In the genomic region with DNA sequence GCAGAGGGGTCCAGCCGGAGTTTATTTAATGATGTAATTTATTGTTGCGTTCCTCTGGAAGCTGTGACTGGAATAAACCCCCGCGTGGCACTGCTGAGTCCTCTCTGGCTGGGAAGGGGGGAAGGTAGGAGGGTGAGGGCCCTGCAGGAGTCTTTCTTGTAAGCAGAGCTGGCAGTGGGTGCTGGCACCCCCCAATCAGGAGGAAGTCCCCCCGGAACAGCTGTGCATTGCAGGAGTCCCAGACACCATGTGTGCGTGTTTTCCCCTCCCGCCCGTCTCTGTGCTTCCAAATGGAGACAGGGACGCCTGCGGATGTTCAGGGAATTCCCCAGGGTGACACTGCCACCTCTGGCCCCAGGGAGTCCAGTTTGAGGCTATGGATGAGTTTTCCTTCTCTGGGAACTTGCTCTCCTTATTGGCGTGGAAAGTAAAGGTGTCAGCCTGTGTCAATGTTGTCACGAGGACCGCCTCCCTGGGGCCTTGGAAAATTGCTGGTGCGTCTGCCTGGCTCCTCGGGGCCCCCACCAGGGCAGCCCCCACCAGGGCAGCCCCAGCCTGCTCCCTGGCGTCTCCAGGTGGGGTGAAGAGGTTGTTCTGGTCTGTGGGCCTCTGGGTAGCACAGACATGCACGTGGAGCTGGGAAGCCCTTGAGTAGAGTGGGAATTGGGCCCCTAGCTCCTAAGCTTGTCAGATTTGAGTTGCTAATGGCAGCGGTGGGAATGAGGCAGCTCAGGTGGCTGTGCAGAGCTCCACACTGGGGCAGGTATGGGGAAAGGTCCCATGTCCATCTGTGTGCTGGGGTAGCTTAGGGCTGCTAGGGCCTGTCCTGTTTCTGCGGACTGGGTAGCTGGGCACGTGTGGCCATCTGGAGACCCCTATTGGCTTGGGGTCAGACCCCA, we compare ENCODE assay signal across 16 cellular contexts. TPM values are rescaled to one million over a fixed set of nuclear protein-coding genes. Genes with fewer than 3 reads are reported as not detected.
DNase-seq lines count a peak whose midpoint lies in the region; ATAC-seq and TF ChIP-seq lines count a peak whose summit lies in the region.
"Had no signal": no experiment of that assay in that cellular context is flagged by ENCODE, and none has a peak within 500 bp of the region (broad histone marks: within the 10 kb centered on the region; RNA-seq: fewer than 3 reads in every experiment).

No MANE protein-coding gene starts in this region.

- no peak for TF ChIP-seq CTCF in BE2C (IDR thresholded peaks at IDR 0.05; ENCODE audit: low read depth, low read length)
- peak; percentile 26; the same call in 1 of the 2 replicates for TF ChIP-seq CTCF in SK-N-SH (IDR thresholded peaks at IDR 0.05)
- no peak for TF ChIP-seq CTCF in nephron progenitor cell (IDR thresholded peaks at IDR 0.05)
- TF ChIP-seq CTCF in GM10266 (IDR thresholded peaks at IDR 0.05; ENCODE audit: control insufficient read depth, insufficient read depth, low read depth, missing control alignments), result no peak

- no peak overlapping the region for H3K4me2 ChIP-seq in SK-N-SH

- no peaks in the 10 kb centered on the region for H3K9me2 ChIP-seq in SK-N-SH

- peak; percentile 44 for TF ChIP-seq RAD21 in SK-N-SH (IDR thresholded peaks at IDR 0.05; ENCODE audit: low read length)

- H3K9ac ChIP-seq in SK-N-SH, result no peak overlapping the region

- no peaks in the 10 kb centered on the region for H3K9me3 Mint-ChIP-seq in nephron progenitor cell
- no peaks in the 10 kb centered on the region for H3K9me3 Mint-ChIP-seq in T-cell
- H3K9me3 Mint-ChIP-seq: effector memory CD8-positive, alpha-beta T cell had no signal

- H3K4me3 ChIP-seq in BE2C (ENCODE audit: low read depth, low read length) (0 out of 2 replicates have a peak overlapping the region, but pooled peaks have one; percentile 9), SK-N-SH (ENCODE audit: low read depth in 2 of 2, low read length in 1 of 2) (no peak overlapping the region)
- H3K4me3 ChIP-seq: GM12878, lower lobe of right lung, sigmoid colon, uterus had no signal

- peak overlapping the region; percentile 24 for H3K4me3 Mint-ChIP-seq in nephron progenitor cell
- H3K4me3 Mint-ChIP-seq in T-cell, result no peak overlapping the region

- no peaks in the 10 kb centered on the region; the same call in 1 of the 2 replicates for H4K20me1 ChIP-seq in SK-N-SH (ENCODE audit: insufficient read depth)

- no peaks in the 10 kb centered on the region for H3K79me2 ChIP-seq in SK-N-SH (ENCODE audit: insufficient read depth)

- peaks cover 3% of the 10 kb centered on the region for H3K27me3 Mint-ChIP-seq in nephron progenitor cell (ENCODE audit: low read depth, poor library complexity)
- H3K27me3 Mint-ChIP-seq in T-cell, result peaks cover 0 to 9% of the 10 kb centered on the region in 2 donors
- H3K27me3 Mint-ChIP-seq: effector memory CD8-positive, alpha-beta T cell had no signal

- H3K36me3 Mint-ChIP-seq in nephron progenitor cell (ENCODE audit: low read depth) (peaks cover 25% of the 10 kb centered on the region), T-cell (peaks cover 5% of the 10 kb centered on the region)

- H3K36me3 ChIP-seq in BE2C (peaks cover 6% of the 10 kb centered on the region), SK-N-SH (replicated peaks in 1 of 2; ENCODE audit: control insufficient read depth in 1 of 2, insufficient read depth in 2 of 2, low read length in 1 of 2) (peaks cover 8 to 21% of the 10 kb centered on the region in 2 experiments)
- H3K36me3 ChIP-seq: uterus had no signal

- H3K27ac Mint-ChIP-seq in nephron progenitor cell (no peak overlapping the region), T-cell (no peak overlapping the region)
- H3K27ac Mint-ChIP-seq: CD4-positive, alpha-beta memory T cell; effector memory CD8-positive, alpha-beta T cell had no signal

- peak; percentile 60 for DNase-seq in BE2C
- DNase-seq in HCEC 1CT, result peak; percentile 22
- peak; percentile 64 for DNase-seq in SK-N-SH
- peak; percentile 33 for DNase-seq in nephron progenitor cell
- no peak for DNase-seq in GM10266 (ENCODE audit: extremely low spot score)
- no peak for DNase-seq in SW 1271 (lab: John Stamatoyannopoulos, UW)
- DNase-seq in T-cell, result no peak
- DNase-seq: activated CD8-positive, alpha-beta memory T cell treated with anti-CD3 and anti-CD28 coated beads, Interleukin-2, amount 50 U/mL, for 48 hours; amniotic stem cell; CD4-positive, alpha-beta memory T cell; effector memory CD8-positive, alpha-beta T cell; lower lobe of right lung; sigmoid colon; uterus had no signal

- WGBS in SK-N-SH (ENCODE audit: low lambda C conversion rate), result 59% methylated on average over 20 of the region's 20 CpGs

- no peak overlapping the region for H2AFZ ChIP-seq in SK-N-SH (ENCODE audit: low read depth)

- no peak overlapping the region for H3K27ac ChIP-seq in SK-N-SH (ENCODE audit: low read depth in 2 of 2, low read length in 1 of 2)
- H3K27ac ChIP-seq: lower lobe of right lung, sigmoid colon, uterus had no signal

- peaks cover 37% of the 10 kb centered on the region for H3K4me1 Mint-ChIP-seq in nephron progenitor cell
- peaks cover 0 to 7% (median 2%) of the 10 kb centered on the region in 3 donors for H3K4me1 Mint-ChIP-seq in T-cell

- POLR2A ChIA-PET in SK-N-SH (lab: Yijun Ruan, JAX) (no interaction called here), T-cell (lab: Charles Lee) (no interaction called here)

- H3K27me3 ChIP-seq in BE2C, result no peaks in the 10 kb centered on the region; the same call in 1 of the 2 replicates
- no peaks in the 10 kb centered on the region for H3K27me3 ChIP-seq in SK-N-SH (ENCODE audit: insufficient read depth)

- TF ChIP-seq EP300 in SK-N-SH (IDR thresholded peaks at IDR 0.05; ENCODE audit: borderline replicate concordance in 1 of 2, low read depth in 1 of 2, low read length in 1 of 2), result no peak

- CTCF ChIA-PET in SK-N-SH (lab: Yijun Ruan, JAX) (interaction anchor here (0.6 to 9.2 kb wide), 8 partner anchors 11 to 315 kb away, joined by 3 to 67 read pairs (median 8); no protein-coding TSS in a partner anchor), T-cell (lab: Charles Lee) (no interaction called here)

- peaks cover 21% of the 10 kb centered on the region for H3F3A ChIP-seq in SK-N-SH (replicated peaks; ENCODE audit: insufficient read depth)

- H3K9me3 ChIP-seq in BE2C, result no peaks in the 10 kb centered on the region; the same call in 1 of the 2 replicates
- H3K9me3 ChIP-seq in SK-N-SH, result no peaks in the 10 kb centered on the region
- H3K9me3 ChIP-seq: lower lobe of right lung, sigmoid colon had no signal

- peaks cover 7% of the 10 kb centered on the region for H3K4me1 ChIP-seq in BE2C
- H3K4me1 ChIP-seq in SK-N-SH (ENCODE audit: control insufficient read depth in 1 of 2, insufficient read depth in 2 of 2, low read depth in 1 of 2, low read length in 1 of 2), result peaks cover 0 to 20% of the 10 kb centered on the region in 2 experiments; a peak in 1 of 4 replicates

- ATAC-seq in GM19023 (IDR thresholded peaks at IDR 0.05; ENCODE audit: unreplicated experiment) (no peak), T-cell (replicated peaks in 1 of 4) (no peak)
- ATAC-seq: effector memory CD8-positive, alpha-beta T cell; GM12878; lower lobe of right lung had no signal

TF ChIP-seq in SK-N-SH, 30 proteins besides CTCF, POLR2A, EP300 and RAD21:
- TF ChIP-seq RFX5 (IDR thresholded peaks at IDR 0.05; ENCODE audit: low read length) (no peak), RXRA (IDR thresholded peaks at IDR 0.05; ENCODE audit: borderline replicate concordance, low read depth) (no peak), SIN3A (IDR thresholded peaks at IDR 0.05; ENCODE audit: borderline replicate concordance, low read depth, low read length) (no peak), TEAD4 (IDR thresholded peaks at IDR 0.05; ENCODE audit: borderline replicate concordance, insufficient read depth) (no peak), SMC3 (IDR thresholded peaks at IDR 0.05; ENCODE audit: low read depth, low read length) (no peak), CHD2 (IDR thresholded peaks at IDR 0.05; ENCODE audit: low read length, partially characterized antibody) (no peak), GATA2 (CRISPR knock-in tag; IDR thresholded peaks at IDR 0.05) (no peak), TCF12 (IDR thresholded peaks at IDR 0.05) (no peak), TAF1 (IDR thresholded peaks at IDR 0.05; ENCODE audit: borderline replicate concordance, low read depth, low read length) (no peak), FOSL2 (IDR thresholded peaks at IDR 0.05; ENCODE audit: borderline replicate concordance, low read depth) (no peak), PBX3 (IDR thresholded peaks at IDR 0.05) (no peak)
- TF ChIP-seq, protein P1, sequence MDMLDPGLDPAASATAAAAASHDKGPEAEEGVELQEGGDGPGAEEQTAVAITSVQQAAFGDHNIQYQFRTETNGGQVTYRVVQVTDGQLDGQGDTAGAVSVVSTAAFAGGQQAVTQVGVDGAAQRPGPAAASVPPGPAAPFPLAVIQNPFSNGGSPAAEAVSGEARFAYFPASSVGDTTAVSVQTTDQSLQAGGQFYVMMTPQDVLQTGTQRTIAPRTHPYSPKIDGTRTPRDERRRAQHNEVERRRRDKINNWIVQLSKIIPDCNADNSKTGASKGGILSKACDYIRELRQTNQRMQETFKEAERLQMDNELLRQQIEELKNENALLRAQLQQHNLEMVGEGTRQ (IDR thresholded peaks at IDR 0.05; ENCODE audit: borderline replicate concordance, low read depth, low read length), result no peak

RNA-seq across cellular contexts. Expression of gene FZD9, which starts 2.7 kb away (rescaled TPM):
- polyA plus RNA-seq in BE2C (2012; ENCODE audit: insufficient read depth, insufficient read length, low read depth), result 0.68 TPM
- 1.4 and 1.8 TPM in 2 replicates for polyA plus RNA-seq in SK-N-SH (2012; rRNA removed)
- polyA plus RNA-seq in SK-N-SH (2012; cell fraction: cytosol; rRNA removed), result 0.59 and 1.4 TPM in 2 replicates
- 0.67 and 0.89 TPM in 2 replicates for polyA plus RNA-seq in SK-N-SH (2012; cell fraction: nucleus; rRNA removed)
- total RNA-seq in T-cell, result under 1 TPM in 4 of 5 donors, not detected in 1; 0.20 to 0.55 (median 0.28) TPM
- total RNA-seq: CD4-positive, alpha-beta memory T cell; GM12878 had no signal
- polyA plus RNA-seq: CD4-positive, alpha-beta memory T cell had no signal

Comparison
In these comparisons a context has a peak if more than half of its experiments do, and no peak if none do; other contexts are left out.
1. DNase-seq: peak in BE2C (single experiment), HCEC 1CT (single experiment), SK-N-SH (single experiment) and nephron progenitor cell (single experiment); none in GM10266 (single experiment), SW 1271 (0 of 2) and T-cell (0 of 34).